Comparison of ENCODE assay signal across 10 cellular contexts in genomic region chr7:54664235-54665228, GRCh38.
A peak's percentile ranks its signal among the peaks of the same experiment; 100 is the strongest.
DNase-seq lines count a peak whose midpoint lies in the region; ATAC-seq, FAIRE-seq and TF ChIP-seq lines count a peak whose summit lies in the region.
"Had no signal": no experiment of that assay in that cellular context is flagged by ENCODE, and none has a peak within 500 bp of the region (broad histone marks: within the 10 kb centered on the region; RNA-seq: fewer than 3 reads in every experiment).

No MANE protein-coding gene starts in this region.

- peak; percentile 96 for TF ChIP-seq CTCF in LNCaP clone FGC (IDR thresholded peaks at IDR 0.05; ENCODE audit: control insufficient read depth, extremely low read depth, insufficient read depth)
- TF ChIP-seq CTCF in WERI-Rb-1 (IDR thresholded peaks at IDR 0.05; ENCODE audit: low read depth, low read length): peak; percentile 83

- H3K27me3 ChIP-seq in WERI-Rb-1 (ENCODE audit: insufficient read depth, low read depth, severe bottlenecking): no peaks in the 10 kb centered on the region

- peak overlapping the region; percentile 51 for H3K27ac ChIP-seq in WERI-Rb-1

- H3K9me3 ChIP-seq in WERI-Rb-1 (ENCODE audit: severe bottlenecking): no peaks in the 10 kb centered on the region

- H3K4me3 ChIP-seq in LNCaP clone FGC (ENCODE audit: low read depth, low read length) (peak overlapping the region; percentile 48), WERI-Rb-1 (ENCODE audit: low read depth, low read length) (peak overlapping the region; percentile 88)

- peak; percentile 77 for ATAC-seq in GM21528 (IDR thresholded peaks at IDR 0.05; ENCODE audit: low FRiP score, unreplicated experiment)

- FAIRE-seq in frontal cortex (lab: Jason Lieb, UNC): no peak
- FAIRE-seq: A204.1, colon had no signal

- TF ChIP-seq POLR2A in erythroblast (IDR thresholded peaks at IDR 0.05; ENCODE audit: low read length): no peak

- peak; percentile 80 for DNase-seq in DMS 273 (lab: John Stamatoyannopoulos, UW; ENCODE audit: unreplicated experiment)
- no peak for DNase-seq in DMS 273 treated with DMSO at 0.1 percent for 48 hours (lab: John Stamatoyannopoulos, UW)
- peak; percentile 36 for DNase-seq in LNCaP clone FGC (ENCODE audit: low read depth)
- peak; percentile 86 for DNase-seq in WERI-Rb-1
- DNase-seq in frontal cortex (ENCODE audit: low spot score in 2 of 2): peak; percentile 63 to 76
- peak; percentile 68 for DNase-seq in occipital lobe (lab: John Stamatoyannopoulos, UW)
- DNase-seq in erythroblast (lab: John Stamatoyannopoulos, UW): no peak

- H3K36me3 ChIP-seq in WERI-Rb-1: no peaks in the 10 kb centered on the region

Comparison
In these comparisons a context has a peak if more than half of its experiments do, and no peak if none do; other contexts are left out.
1. DNase-seq: peak in DMS 273 (single experiment), LNCaP clone FGC (single experiment), WERI-Rb-1 (single experiment), frontal cortex (2 of 2) and occipital lobe (single experiment); none in DMS 273 treated with DMSO at 0.1 percent for 48 hours (single experiment) and erythroblast (0 of 2).